15 cellular contexts compared by ENCODE assay signal in the genomic region with DNA sequence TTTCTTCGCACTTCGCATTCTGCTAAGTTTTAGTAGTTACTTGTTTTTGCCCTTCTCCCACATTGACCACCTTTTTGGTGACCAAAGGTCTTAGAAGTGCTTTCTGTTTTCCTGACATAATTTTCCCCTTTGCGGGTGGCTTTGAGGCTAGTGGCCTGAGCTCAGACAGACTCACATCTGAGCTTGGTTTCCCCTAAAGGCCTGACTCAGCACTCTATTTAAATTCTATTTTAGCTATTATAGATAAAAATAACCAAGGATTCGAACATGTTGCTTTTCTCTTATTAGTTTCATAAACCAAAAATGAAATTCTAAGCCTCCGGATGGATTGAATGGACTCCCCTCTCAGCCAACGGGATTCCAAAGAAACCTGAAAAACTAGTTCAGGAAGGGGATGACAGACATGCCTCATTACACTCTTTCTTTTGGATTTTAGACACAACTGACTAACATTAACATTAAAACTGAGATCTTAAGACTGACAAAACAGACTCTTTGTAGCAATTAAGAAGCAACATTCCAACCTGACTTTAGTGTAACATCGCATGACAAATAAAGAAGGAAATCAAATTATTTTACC.
"Had no signal": no experiment of that assay in that cellular context is flagged by ENCODE, and none has a peak within 500 bp of the region (broad histone marks: within the 10 kb centered on the region; RNA-seq: fewer than 3 reads in every experiment).

No MANE protein-coding gene starts in this region.

- H3K4me1 ChIP-seq: prostate gland, stomach, upper lobe of left lung had no signal

- H3K36me3 ChIP-seq: esophagus squamous epithelium, prostate gland, stomach, upper lobe of left lung, WERI-Rb-1 had no signal

- H3K27me3 ChIP-seq: esophagus squamous epithelium, stomach, upper lobe of left lung had no signal

- H3K27ac ChIP-seq: esophagus squamous epithelium, prostate gland, stomach, upper lobe of left lung, WERI-Rb-1 had no signal

- ATAC-seq: activated CD4-positive, alpha-beta T cell treated with anti-CD3 and anti-CD28 coated beads for 36 hours; activated CD8-positive, alpha-beta memory T cell treated with anti-CD3 and anti-CD28 coated beads, Interleukin-2, amount 10 ng/mL, durations not matched to agents 7 days and 5 days; mucosa of descending colon; right cardiac atrium; stimulated activated effector memory CD8-positive, alpha-beta T cell treated with anti-CD3 and anti-CD28 coated beads, Interleukin-12 subunit alpha, Interleukin-12 subunit beta, amount 100 ng/mL, for 72 hours had no signal

- DNase-seq: activated CD4-positive, alpha-beta T cell treated with anti-CD3 and anti-CD28 coated beads for 36 hours; activated CD4-positive, alpha-beta T cell treated with anti-CD3 and anti-CD28 coated beads, Interleukin-2, amount 50 U/mL, for 48 hours; activated CD8-positive, alpha-beta memory T cell treated with anti-CD3 and anti-CD28 coated beads, Interleukin-2, amount 10 ng/mL, durations not matched to agents 7 days and 5 days; effector CD8-positive, alpha-beta T cell; esophagus squamous epithelium; mucosa of descending colon; naive B cell; right cardiac atrium; small intestine; stimulated activated CD4-positive, alpha-beta T cell treated with anti-CD3 and anti-CD28 coated beads, Interleukin-4, amount 100 ng/mL, for 1 hour; stomach; upper lobe of left lung; WERI-Rb-1 had no signal

- H3K9me3 ChIP-seq: esophagus squamous epithelium, mucosa of descending colon, prostate gland, stomach, upper lobe of left lung had no signal

- H3K4me3 ChIP-seq: esophagus squamous epithelium, mucosa of descending colon, prostate gland, stomach, upper lobe of left lung had no signal
